In the genomic region with DNA sequence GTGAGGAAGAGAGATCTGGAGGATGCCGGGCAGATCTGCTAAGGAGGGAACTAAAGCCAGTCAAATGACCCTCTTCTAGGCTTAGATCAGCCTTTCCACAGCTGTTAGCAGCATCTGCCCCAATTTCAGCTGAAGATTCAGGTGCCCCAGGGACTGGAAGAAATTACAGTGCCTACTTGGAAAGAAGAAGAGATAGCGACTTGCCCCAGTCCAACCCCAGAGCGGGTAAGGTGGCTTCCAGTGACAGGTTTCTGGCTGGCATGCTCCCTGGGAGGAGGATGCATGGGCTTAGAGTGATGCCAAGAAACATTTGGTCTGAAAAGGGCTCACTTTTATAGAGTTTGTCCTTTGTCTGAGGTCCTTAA, we compare ENCODE assay signal across 8 cellular contexts. TPM values are rescaled to one million over a fixed set of nuclear protein-coding genes. Genes with fewer than 3 reads are reported as not detected.
A peak's percentile ranks its signal among the peaks of the same experiment; 100 is the strongest.
DNase-seq lines count a peak whose midpoint lies in the region; ATAC-seq, FAIRE-seq and TF ChIP-seq lines count a peak whose summit lies in the region.

No MANE protein-coding gene starts in this region.

- peak overlapping the region; percentile 85 for H3K27ac Mint-ChIP-seq in stimulated activated naive CD8-positive, alpha-beta T cell treated with anti-CD3 and anti-CD28 coated beads, Interleukin-15, Interleukin-2, amounts not matched to agents 100 ng/mL and 50 ng/mL, for 24 hours
- peak overlapping the region; percentile 92 for H3K27ac Mint-ChIP-seq in astrocyte (ENCODE audit: unreplicated experiment)

- no peaks in the 10 kb centered on the region for H3K27me3 ChIP-seq in astrocyte (ENCODE audit: insufficient read depth, low read length)
- no peaks in the 10 kb centered on the region for H3K27me3 ChIP-seq in lung (ENCODE audit: control insufficient read depth, insufficient read depth)
- no peaks in the 10 kb centered on the region for H3K27me3 ChIP-seq in aorta (ENCODE audit: control insufficient read depth in 1 of 2, insufficient read depth in 2 of 2, low read length in 1 of 2)

- TF ChIP-seq CTCF in astrocyte (IDR thresholded peaks at IDR 0.05; ENCODE audit: insufficient read depth, low read depth, low read length) (no peak), lung (IDR thresholded peaks at IDR 0.05; ENCODE audit: control extremely low read depth, extremely low read depth) (no peak)

- H2AFZ ChIP-seq in astrocyte (ENCODE audit: low read depth, low read length): peak overlapping the region; percentile 35

- peak overlapping the region; percentile 93 for H3K4me2 ChIP-seq in astrocyte (ENCODE audit: low read length)

- no peak for FAIRE-seq in astrocyte (lab: Jason Lieb, UNC)

- peak overlapping the region; percentile 71 for H3K27ac ChIP-seq in astrocyte (ENCODE audit: low read depth, low read length)
- H3K27ac ChIP-seq in lung (ENCODE audit: low read depth in 1 of 2, low read length in 1 of 2): peak overlapping the region in 1 of 2 donors; percentile 69
- H3K27ac ChIP-seq in aorta (ENCODE audit: low read depth in 1 of 2, low read length in 2 of 2): peak overlapping the region in 1 of 2 donors; percentile 42

- H3K4me3 ChIP-seq in astrocyte (ENCODE audit: insufficient read depth, low read depth, low read length): peak overlapping the region; percentile 74
- H3K4me3 ChIP-seq in lung: peak overlapping the region; percentile 68
- peak overlapping the region; percentile 72 to 92 for H3K4me3 ChIP-seq in aorta (ENCODE audit: low read length in 2 of 2)

- no peak for ATAC-seq in stimulated activated naive CD8-positive, alpha-beta T cell treated with anti-CD3 and anti-CD28 coated beads, Interleukin-15, Interleukin-2, amounts not matched to agents 100 U/mL and 50 U/mL, for 24 hours
- ATAC-seq in lung (ENCODE audit: insufficient read depth, low FRiP score) (no peak), aorta (ENCODE audit: low FRiP score) (no peak), GM18861 (IDR thresholded peaks at IDR 0.05; ENCODE audit: unreplicated experiment) (no peak), GM21786 (IDR thresholded peaks at IDR 0.05; ENCODE audit: unreplicated experiment) (no peak)

- peaks cover 13% of the 10 kb centered on the region for H4K20me1 ChIP-seq in astrocyte (ENCODE audit: insufficient read depth, low read length)

- H3K9me3 Mint-ChIP-seq in stimulated activated naive CD8-positive, alpha-beta T cell treated with anti-CD3 and anti-CD28 coated beads, Interleukin-15, Interleukin-2, amounts not matched to agents 100 ng/mL and 50 ng/mL, for 24 hours: no peaks in the 10 kb centered on the region
- H3K9me3 Mint-ChIP-seq in astrocyte (ENCODE audit: unreplicated experiment): no peaks in the 10 kb centered on the region

- DNase-seq in stimulated activated naive CD8-positive, alpha-beta T cell treated with anti-CD3 and anti-CD28 coated beads, Interleukin-15, Interleukin-2, amounts not matched to agents 100 U/mL and 50 U/mL, for 24 hours: no peak
- DNase-seq in astrocyte (ENCODE audit: low read depth) (no peak), lung (ENCODE audit: low spot score) (no peak), aorta (no peak), Kasumi-1 (lab: John Stamatoyannopoulos, UW) (no peak)

- H3K36me3 Mint-ChIP-seq in stimulated activated naive CD8-positive, alpha-beta T cell treated with anti-CD3 and anti-CD28 coated beads, Interleukin-15, Interleukin-2, amounts not matched to agents 100 ng/mL and 50 ng/mL, for 24 hours (ENCODE audit: low read depth): peaks cover 5% of the 10 kb centered on the region
- no peaks in the 10 kb centered on the region for H3K36me3 Mint-ChIP-seq in astrocyte (ENCODE audit: low read depth, unreplicated experiment)

- H3K36me3 ChIP-seq in astrocyte (ENCODE audit: insufficient read depth, low read length) (no peaks in the 10 kb centered on the region), lung (ENCODE audit: control insufficient read depth in 2 of 2, insufficient read depth in 2 of 2, low read length in 2 of 2) (peaks cover 0 to 2% of the 10 kb centered on the region in 2 donors), aorta (ENCODE audit: control insufficient read depth in 1 of 2, insufficient read depth in 2 of 2, low read length in 1 of 2) (no peaks in the 10 kb centered on the region)

- 18 to 20% methylated on average over 3 of the region's 3 CpGs for WGBS in lung, 2 donors
- WGBS in aorta, 2 donors: 14 to 18% methylated on average over 3 of the region's 3 CpGs

- H3K4me3 Mint-ChIP-seq in stimulated activated naive CD8-positive, alpha-beta T cell treated with anti-CD3 and anti-CD28 coated beads, Interleukin-15, Interleukin-2, amounts not matched to agents 100 ng/mL and 50 ng/mL, for 24 hours: peak overlapping the region; percentile 97
- H3K4me3 Mint-ChIP-seq in astrocyte (ENCODE audit: unreplicated experiment): peak overlapping the region; percentile 95

- H3K27me3 Mint-ChIP-seq in stimulated activated naive CD8-positive, alpha-beta T cell treated with anti-CD3 and anti-CD28 coated beads, Interleukin-15, Interleukin-2, amounts not matched to agents 100 ng/mL and 50 ng/mL, for 24 hours: no peaks in the 10 kb centered on the region
- H3K27me3 Mint-ChIP-seq in astrocyte (ENCODE audit: low read depth, unreplicated experiment): no peaks in the 10 kb centered on the region

- H3K79me2 ChIP-seq in astrocyte (ENCODE audit: insufficient read depth, low read length): peaks cover 47% of the 10 kb centered on the region

- peaks cover 49% of the 10 kb centered on the region for H3K4me1 Mint-ChIP-seq in stimulated activated naive CD8-positive, alpha-beta T cell treated with anti-CD3 and anti-CD28 coated beads, Interleukin-15, Interleukin-2, amounts not matched to agents 100 ng/mL and 50 ng/mL, for 24 hours (ENCODE audit: low read depth)
- H3K4me1 Mint-ChIP-seq in astrocyte (ENCODE audit: low read depth, unreplicated experiment): peaks cover 20% of the 10 kb centered on the region

- H3K4me1 ChIP-seq in astrocyte (ENCODE audit: insufficient read depth, low read length): peaks cover 13% of the 10 kb centered on the region
- H3K4me1 ChIP-seq in lung (ENCODE audit: control insufficient read depth in 2 of 2, insufficient read depth in 2 of 2, low read length in 2 of 2): peaks cover 7 to 10% of the 10 kb centered on the region in 2 donors
- peaks cover 0 to 5% of the 10 kb centered on the region in 2 donors for H3K4me1 ChIP-seq in aorta (ENCODE audit: control insufficient read depth in 1 of 2, insufficient read depth in 2 of 2, low read length in 2 of 2)

- H3K9me3 ChIP-seq in astrocyte (ENCODE audit: insufficient read depth, low read depth, low read length): no peaks in the 10 kb centered on the region
- no peaks in the 10 kb centered on the region for H3K9me3 ChIP-seq in lung (ENCODE audit: control insufficient read depth in 2 of 2, insufficient read depth in 1 of 2, low read length in 1 of 2)
- no peaks in the 10 kb centered on the region for H3K9me3 ChIP-seq in aorta (ENCODE audit: control insufficient read depth, low read length)

- intact Hi-C loops in aorta (cut with DNase I): loop anchor here in 1 of 2 donors (2.0 kb wide), 1 partner anchor 15 kb away; no protein-coding TSS in a partner anchor

- H3K9ac ChIP-seq in astrocyte (ENCODE audit: low read length): peak overlapping the region; percentile 94

RNA-seq across cellular contexts. Expression of gene TJAP1, which starts 0.6 kb away (rescaled TPM):
- 26.6 and 28.3 TPM in 2 replicates for total RNA-seq in astrocyte
- total RNA-seq in lung: 10 to 100 TPM; 24.1 to 29.5 TPM
- polyA plus RNA-seq in lung: 10 to 100 TPM; 21.7 to 22.6 TPM
- 10 to 100 TPM; 30.6 to 35.5 TPM for total RNA-seq in aorta
- polyA plus RNA-seq in aorta: 10 to 100 TPM in 1 of 2 donors, 1 to 10 TPM in 1; 6.3 to 38.7 TPM

RNA-seq across cellular contexts. Expression of gene DLK2, which starts 22.6 kb away (rescaled TPM):
- total RNA-seq in astrocyte: 0.41 and 0.68 TPM in 2 replicates
- total RNA-seq in lung: 1 to 10 TPM; 1.4 to 2.6 TPM
- polyA plus RNA-seq in lung: 1 to 10 TPM; 1.1 TPM
- total RNA-seq in aorta: not detected
- not detected for polyA plus RNA-seq in aorta

RNA-seq across cellular contexts. Expression of gene LRRC73, which starts 32.2 kb away (rescaled TPM):
- 0.30 and 0.31 TPM in 2 replicates for total RNA-seq in astrocyte
- 1 to 10 TPM; 2.0 to 4.8 TPM for total RNA-seq in lung
- 1 to 10 TPM in 1 of 2 donors, under 1 TPM in 1; 0.87 to 1.8 TPM for polyA plus RNA-seq in lung
- under 1 TPM; 0.39 to 0.62 TPM for total RNA-seq in aorta
- 1 to 10 TPM in 1 of 2 donors, under 1 TPM in 1; 0.50 to 1.6 TPM for polyA plus RNA-seq in aorta

RNA-seq across cellular contexts. Expression of gene YIPF3, which starts 38.7 kb away (rescaled TPM):
- total RNA-seq in astrocyte: 132 and 141 TPM in 2 replicates
- 100 to 1,000 TPM in 1 of 2 donors, 10 to 100 TPM in 1; 86.9 to 105 TPM for total RNA-seq in lung
- 100 to 1,000 TPM in 1 of 2 donors, 10 to 100 TPM in 1; 81.3 to 119 TPM for polyA plus RNA-seq in lung
- 10 to 100 TPM; 64.5 to 78.5 TPM for total RNA-seq in aorta
- 100 to 1,000 TPM in 1 of 2 donors, 10 to 100 TPM in 1; 33.4 to 103 TPM for polyA plus RNA-seq in aorta

RNA-seq across cellular contexts. Expression of gene POLR1C, which starts 38.9 kb away (rescaled TPM):
- total RNA-seq in astrocyte: 41.8 and 46.2 TPM in 2 replicates
- 10 to 100 TPM; 29.0 to 43.7 TPM for total RNA-seq in lung
- polyA plus RNA-seq in lung: 10 to 100 TPM; 37.4 to 50.7 TPM
- 10 to 100 TPM; 27.4 to 27.6 TPM for total RNA-seq in aorta
- 10 to 100 TPM; 11.0 to 16.5 TPM for polyA plus RNA-seq in aorta
